ENCODE assay signal across 8 cellular contexts in genomic region chr2:127219716-127220090, GRCh38. TPM values are rescaled to one million over a fixed set of nuclear protein-coding genes. Genes with fewer than 3 reads are reported as not detected.
A peak's percentile ranks its signal among the peaks of the same experiment; 100 is the strongest.
DNase-seq lines count a peak whose midpoint lies in the region; ATAC-seq and TF ChIP-seq lines count a peak whose summit lies in the region.

No MANE protein-coding gene starts in this region.

- no peaks in the 10 kb centered on the region for H3K79me2 ChIP-seq in GM23248 (ENCODE audit: insufficient read depth)

- H3K27me3 ChIP-seq in GM23248 (replicated peaks; ENCODE audit: insufficient read depth) (no peaks in the 10 kb centered on the region), sigmoid colon (peaks cover 8 to 55% (median 24%) of the 10 kb centered on the region in 3 donors)

- peak overlapping the region; percentile 77 for H3K4me3 ChIP-seq in GM23248
- peak overlapping the region; percentile 47 to 60 (median 53) for H3K4me3 ChIP-seq in sigmoid colon

- H3K27ac ChIP-seq in GM23248: peak overlapping the region; percentile 71
- peak overlapping the region in 3 of 4 donors; percentile 10 to 32 (median 30) for H3K27ac ChIP-seq in sigmoid colon

- in situ Hi-C loops in GM23248 (cut with MboI): no loop called here

- 1% methylated on average over 16 to 36 of the region's 40 CpGs for WGBS in GM23248 (ENCODE audit: low coverage in 1 of 2, low lambda C conversion rate in 2 of 2, missing lambda C conversion rate in 2 of 2), 2 experiments
- 1% methylated on average over 40 of the region's 40 CpGs for WGBS in sigmoid colon, 2 donors

- no peak for TF ChIP-seq CTCF in sigmoid colon (IDR thresholded peaks at IDR 0.05)

- DNase-seq in GM23248 (peak; percentile 65), SK-N-DZ (ENCODE audit: low spot score) (peak; percentile 38), glomerular visceral epithelial cell (ENCODE audit: extremely low spot score) (peak; percentile 31), sigmoid colon (peak; percentile 68), epidermal melanocyte (ENCODE audit: insufficient read length, low spot score) (no peak)

- H3K36me3 ChIP-seq in GM23248 (ENCODE audit: low read depth): no peaks in the 10 kb centered on the region
- H3K36me3 ChIP-seq in sigmoid colon: no peaks in the 10 kb centered on the region

- intact Hi-C loops in sigmoid colon (cut with DNase I): loop anchor here (1.0 to 5.0 kb wide), 2 partner anchors 43 to 112 kb away; partner anchors contain the start of gene BIN1

- ATAC-seq in HG02798 (IDR thresholded peaks at IDR 0.05; ENCODE audit: poor library complexity, unreplicated experiment) (no peak), GM21360 (IDR thresholded peaks at IDR 0.05; ENCODE audit: unreplicated experiment) (no peak), GM21576 (IDR thresholded peaks at IDR 0.05; ENCODE audit: unreplicated experiment) (no peak)

- H4K20me1 ChIP-seq in GM23248 (ENCODE audit: insufficient read depth): no peaks in the 10 kb centered on the region

- H3F3A ChIP-seq in GM23248 (ENCODE audit: insufficient read depth): no peaks in the 10 kb centered on the region

- H3K9ac ChIP-seq in GM23248: peak overlapping the region; percentile 84

- peak overlapping the region; percentile 93 for H3K4me2 ChIP-seq in GM23248 (ENCODE audit: unreplicated experiment)

- TF ChIP-seq POLR2A in sigmoid colon (IDR thresholded peaks at IDR 0.05): no peak

- H3K9me3 ChIP-seq in GM23248 (ENCODE audit: low read depth) (no peaks in the 10 kb centered on the region), sigmoid colon (no peaks in the 10 kb centered on the region)

- no peak for TF ChIP-seq EP300 in sigmoid colon (IDR thresholded peaks at IDR 0.05)

- H3K4me1 ChIP-seq in GM23248 (ENCODE audit: insufficient read depth) (peaks cover 10% of the 10 kb centered on the region; the same call in 1 of the 2 replicates), sigmoid colon (peaks cover 0 to 24% (median 19%) of the 10 kb centered on the region in 4 donors)

- H2AFZ ChIP-seq in GM23248: peak overlapping the region; percentile 78

- no peaks in the 10 kb centered on the region for H3K9me2 ChIP-seq in GM23248 (ENCODE audit: insufficient read depth)

RNA-seq across cellular contexts. Expression of gene CYP27C1, which starts 0.4 kb away (rescaled TPM):
- total RNA-seq in GM23248 (2014; rRNA removed; shearing (Covaris generic)): 0.13 and 0.65 TPM in 2 replicates
- polyA plus RNA-seq in GM23248 (2016; fragmentation: Nextera tagmentation; extraction: Ambion mirVana): 0.70 and 0.73 TPM in 2 replicates
- polyA plus RNA-seq in SK-N-DZ (2014; cell fraction: cytosol; rRNA removed): 2.1 and 2.3 TPM in 2 replicates
- 1.3 and 1.7 TPM in 2 replicates for polyA plus RNA-seq in SK-N-DZ (2014; cell fraction: nucleus; rRNA removed)
- under 1 TPM; 0.27 to 0.83 (median 0.52) TPM for total RNA-seq in sigmoid colon
- polyA plus RNA-seq in sigmoid colon: under 1 TPM in 2 of 3 donors, not detected in 1; 0.55 to 0.60 TPM
